In the genomic region with DNA sequence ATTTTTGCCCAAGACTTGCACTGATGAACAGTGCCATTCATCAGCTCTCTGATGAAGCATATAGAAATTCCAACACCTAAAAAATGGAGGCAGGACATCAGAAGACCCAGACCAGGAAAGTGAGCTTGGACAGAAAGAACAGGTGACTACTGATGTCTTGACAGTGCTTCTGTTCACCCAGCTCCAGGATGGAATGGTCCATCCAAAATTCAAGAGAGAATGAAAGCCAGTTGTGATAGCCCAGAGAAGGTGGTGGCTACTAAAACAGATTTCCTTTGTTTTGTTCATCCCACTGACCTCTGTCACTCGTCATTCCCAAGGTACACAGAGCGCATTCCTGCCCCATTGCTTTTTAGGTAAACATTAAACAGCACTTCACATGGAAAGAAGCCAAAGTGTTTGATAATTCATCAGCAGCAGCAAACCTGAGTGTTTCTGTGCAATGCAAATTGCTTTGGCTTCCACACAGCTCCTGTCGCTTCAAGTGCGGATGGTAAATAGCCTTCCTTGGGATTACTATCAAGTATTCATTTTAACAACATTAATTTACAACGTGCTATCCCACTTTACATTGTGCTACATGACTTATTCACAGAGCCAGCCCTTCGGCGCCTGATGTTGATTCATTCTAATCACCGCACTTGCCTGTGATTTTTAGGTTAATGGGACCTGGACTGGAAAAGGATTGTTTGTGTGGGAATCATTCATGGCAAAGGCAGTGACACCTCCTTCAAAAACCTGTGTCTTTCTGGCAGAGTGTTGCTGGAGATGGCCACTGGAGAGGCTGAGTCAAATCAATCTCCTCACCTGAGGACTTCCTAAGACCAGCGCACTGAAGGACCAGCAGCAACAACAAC, we compare ENCODE assay signal across 1 cellular context.
TF ChIP-seq lines count a peak whose summit lies in the region.

No MANE protein-coding gene starts in this region.

TF ChIP-seq in HepG2, 621 proteins besides CTCF, POLR2A, EP300 and RAD21 (continued from another document and continues in another):
- TF ChIP-seq, protein P1, sequence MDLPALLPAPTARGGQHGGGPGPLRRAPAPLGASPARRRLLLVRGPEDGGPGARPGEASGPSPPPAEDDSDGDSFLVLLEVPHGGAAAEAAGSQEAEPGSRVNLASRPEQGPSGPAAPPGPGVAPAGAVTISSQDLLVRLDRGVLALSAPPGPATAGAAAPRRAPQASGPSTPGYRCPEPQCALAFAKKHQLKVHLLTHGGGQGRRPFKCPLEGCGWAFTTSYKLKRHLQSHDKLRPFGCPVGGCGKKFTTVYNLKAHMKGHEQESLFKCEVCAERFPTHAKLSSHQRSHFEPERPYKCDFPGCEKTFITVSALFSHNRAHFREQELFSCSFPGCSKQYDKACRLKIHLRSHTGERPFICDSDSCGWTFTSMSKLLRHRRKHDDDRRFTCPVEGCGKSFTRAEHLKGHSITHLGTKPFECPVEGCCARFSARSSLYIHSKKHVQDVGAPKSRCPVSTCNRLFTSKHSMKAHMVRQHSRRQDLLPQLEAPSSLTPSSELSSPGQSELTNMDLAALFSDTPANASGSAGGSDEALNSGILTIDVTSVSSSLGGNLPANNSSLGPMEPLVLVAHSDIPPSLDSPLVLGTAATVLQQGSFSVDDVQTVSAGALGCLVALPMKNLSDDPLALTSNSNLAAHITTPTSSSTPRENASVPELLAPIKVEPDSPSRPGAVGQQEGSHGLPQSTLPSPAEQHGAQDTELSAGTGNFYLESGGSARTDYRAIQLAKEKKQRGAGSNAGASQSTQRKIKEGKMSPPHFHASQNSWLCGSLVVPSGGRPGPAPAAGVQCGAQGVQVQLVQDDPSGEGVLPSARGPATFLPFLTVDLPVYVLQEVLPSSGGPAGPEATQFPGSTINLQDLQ (CRISPR knock-in tag; IDR thresholded peaks at IDR 0.05) = no peak
- TF ChIP-seq ZNF367 (CRISPR knock-in tag; IDR thresholded peaks at IDR 0.05; ENCODE audit: borderline replicate concordance) = no peak
- no peak for TF ChIP-seq ZNF138 (CRISPR knock-in tag; IDR thresholded peaks at IDR 0.05; ENCODE audit: low read depth)
- TF ChIP-seq ZNF558 (CRISPR knock-in tag; IDR thresholded peaks at IDR 0.05; ENCODE audit: borderline replicate concordance) = 0 out of 2 replicates have a peak, but pooled peaks have one; percentile 53
- TF ChIP-seq POGZ (CRISPR knock-in tag; IDR thresholded peaks at IDR 0.05) = peak; percentile 93
- no peak for TF ChIP-seq PAX8 (CRISPR knock-in tag; IDR thresholded peaks at IDR 0.05; ENCODE audit: borderline replicate concordance)
- TF ChIP-seq ZSCAN29 (CRISPR knock-in tag; conservative IDR thresholded peaks at IDR 0.05) = peak; percentile 92
- TF ChIP-seq ATAD3A (CRISPR knock-in tag; IDR thresholded peaks at IDR 0.05) = no peak
- TF ChIP-seq ZBTB7B (CRISPR knock-in tag; IDR thresholded peaks at IDR 0.05) = peak; percentile 87
- peak; percentile 69 for TF ChIP-seq CREB1 (IDR thresholded peaks at IDR 0.05)
- TF ChIP-seq CREB1 (CRISPR knock-in tag; IDR thresholded peaks at IDR 0.05) = peak; percentile 91
- TF ChIP-seq ZNF256 (CRISPR knock-in tag; conservative IDR thresholded peaks at IDR 0.05) = no peak
- 0 out of 2 replicates have a peak, but pooled peaks have one; percentile 64 for TF ChIP-seq ZNF329 (CRISPR knock-in tag; IDR thresholded peaks at IDR 0.05; ENCODE audit: low read depth)
- peak; percentile 100 for TF ChIP-seq TEAD3 (CRISPR knock-in tag; optimal IDR thresholded peaks at IDR 0.05; ENCODE audit: borderline replicate concordance)
- peak; percentile 92; the same call in 1 of the 2 replicates for TF ChIP-seq FOXC1 (CRISPR knock-in tag; IDR thresholded peaks at IDR 0.05; ENCODE audit: borderline replicate concordance)
- TF ChIP-seq KLF11 (CRISPR knock-in tag; IDR thresholded peaks at IDR 0.05) = peak; percentile 56; the same call in 1 of the 2 replicates
- TF ChIP-seq, protein P2, sequence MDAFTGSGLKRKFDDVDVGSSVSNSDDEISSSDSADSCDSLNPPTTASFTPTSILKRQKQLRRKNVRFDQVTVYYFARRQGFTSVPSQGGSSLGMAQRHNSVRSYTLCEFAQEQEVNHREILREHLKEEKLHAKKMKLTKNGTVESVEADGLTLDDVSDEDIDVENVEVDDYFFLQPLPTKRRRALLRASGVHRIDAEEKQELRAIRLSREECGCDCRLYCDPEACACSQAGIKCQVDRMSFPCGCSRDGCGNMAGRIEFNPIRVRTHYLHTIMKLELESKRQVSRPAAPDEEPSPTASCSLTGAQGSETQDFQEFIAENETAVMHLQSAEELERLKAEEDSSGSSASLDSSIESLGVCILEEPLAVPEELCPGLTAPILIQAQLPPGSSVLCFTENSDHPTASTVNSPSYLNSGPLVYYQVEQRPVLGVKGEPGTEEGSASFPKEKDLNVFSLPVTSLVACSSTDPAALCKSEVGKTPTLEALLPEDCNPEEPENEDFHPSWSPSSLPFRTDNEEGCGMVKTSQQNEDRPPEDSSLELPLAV (CRISPR knock-in tag; conservative IDR thresholded peaks at IDR 0.05; ENCODE audit: low read depth) = no peak
- no peak for TF ChIP-seq ZNF546 (CRISPR knock-in tag; conservative IDR thresholded peaks at IDR 0.05)
- TF ChIP-seq ZNF619 (CRISPR knock-in tag; IDR thresholded peaks at IDR 0.05) = no peak
- no peak for TF ChIP-seq ISX (CRISPR knock-in tag; conservative IDR thresholded peaks at IDR 0.05)
- TF ChIP-seq YEATS4 (CRISPR knock-in tag; IDR thresholded peaks at IDR 0.05; ENCODE audit: borderline replicate concordance) = no peak; the same call in 1 of the 2 replicates
- peak; percentile 93 to 95 for TF ChIP-seq NR2F1 (CRISPR knock-in tag; IDR thresholded peaks at IDR 0.05)
- TF ChIP-seq SKI (IDR thresholded peaks at IDR 0.05; ENCODE audit: partially characterized antibody) = peak; percentile 53
- TF ChIP-seq GPN1 (CRISPR knock-in tag; IDR thresholded peaks at IDR 0.05; ENCODE audit: borderline replicate concordance) = no peak
- peak; percentile 94 for TF ChIP-seq NFIC (IDR thresholded peaks at IDR 0.05; ENCODE audit: low read length)
- TF ChIP-seq FOXA3 (CRISPR knock-in tag; IDR thresholded peaks at IDR 0.05) = peak; percentile 99
- TF ChIP-seq ZZZ3 (CRISPR knock-in tag; IDR thresholded peaks at IDR 0.05; ENCODE audit: borderline replicate concordance) = 0 out of 2 replicates have a peak, but pooled peaks have one; percentile 44
- TF ChIP-seq ZNF17 (CRISPR knock-in tag; IDR thresholded peaks at IDR 0.05) = no peak
- TF ChIP-seq ZFY (CRISPR knock-in tag; IDR thresholded peaks at IDR 0.05) = peak; percentile 46
- peak; percentile 87 for TF ChIP-seq KDM3A (CRISPR knock-in tag; IDR thresholded peaks at IDR 0.05; ENCODE audit: low read depth)
- TF ChIP-seq, protein P3, sequence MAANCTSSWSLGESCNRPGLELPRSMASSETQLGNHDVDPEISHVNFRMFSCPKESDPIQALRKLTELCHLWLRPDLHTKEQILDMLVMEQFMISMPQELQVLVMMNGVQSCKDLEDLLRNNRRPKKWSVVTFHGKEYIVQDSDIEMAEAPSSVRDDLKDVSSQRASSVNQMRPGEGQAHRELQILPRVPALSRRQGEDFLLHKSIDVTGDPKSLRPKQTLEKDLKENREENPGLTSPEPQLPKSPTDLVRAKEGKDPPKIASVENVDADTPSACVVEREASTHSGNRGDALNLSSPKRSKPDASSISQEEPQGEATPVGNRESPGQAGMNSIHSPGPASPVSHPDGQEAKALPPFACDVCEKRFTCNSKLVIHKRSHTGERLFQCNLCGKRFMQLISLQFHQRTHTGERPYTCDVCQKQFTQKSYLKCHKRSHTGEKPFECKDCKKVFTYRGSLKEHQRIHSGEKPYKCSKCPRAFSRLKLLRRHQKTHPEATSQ (CRISPR knock-in tag; IDR thresholded peaks at IDR 0.05; ENCODE audit: borderline replicate concordance) = no peak
- TF ChIP-seq RXRB (CRISPR knock-in tag; IDR thresholded peaks at IDR 0.05; ENCODE audit: borderline replicate concordance) = peak; percentile 94
- TF ChIP-seq TRIM24 (CRISPR knock-in tag; IDR thresholded peaks at IDR 0.05) = no peak
- TF ChIP-seq ARNT (IDR thresholded peaks at IDR 0.05) = no peak
- TF ChIP-seq FOXK1 (CRISPR knock-in tag; IDR thresholded peaks at IDR 0.05; ENCODE audit: borderline replicate concordance, low read depth) = peak; percentile 95; the same call in 1 of the 2 replicates
- peak; percentile 97; the same call in 1 of the 2 replicates for TF ChIP-seq ERF (CRISPR knock-in tag; IDR thresholded peaks at IDR 0.05)
- TF ChIP-seq MIER2 (CRISPR knock-in tag; IDR thresholded peaks at IDR 0.05) = peak; percentile 84
- no peak for TF ChIP-seq MAFF (IDR thresholded peaks at IDR 0.05; ENCODE audit: low read depth, low read length)
- peak; percentile 91 for TF ChIP-seq ZNF605 (CRISPR knock-in tag; IDR thresholded peaks at IDR 0.05)
- TF ChIP-seq ZNF761 (CRISPR knock-in tag; conservative IDR thresholded peaks at IDR 0.05) = peak; percentile 20; the same call in 1 of the 2 replicates
- TF ChIP-seq HNRNPLL (IDR thresholded peaks at IDR 0.05; ENCODE audit: low read depth, low read length, poor library complexity, severe bottlenecking) = no peak
- TF ChIP-seq PHB2 (IDR thresholded peaks at IDR 0.05; ENCODE audit: partially characterized antibody) = no peak
- TF ChIP-seq, protein P4, sequence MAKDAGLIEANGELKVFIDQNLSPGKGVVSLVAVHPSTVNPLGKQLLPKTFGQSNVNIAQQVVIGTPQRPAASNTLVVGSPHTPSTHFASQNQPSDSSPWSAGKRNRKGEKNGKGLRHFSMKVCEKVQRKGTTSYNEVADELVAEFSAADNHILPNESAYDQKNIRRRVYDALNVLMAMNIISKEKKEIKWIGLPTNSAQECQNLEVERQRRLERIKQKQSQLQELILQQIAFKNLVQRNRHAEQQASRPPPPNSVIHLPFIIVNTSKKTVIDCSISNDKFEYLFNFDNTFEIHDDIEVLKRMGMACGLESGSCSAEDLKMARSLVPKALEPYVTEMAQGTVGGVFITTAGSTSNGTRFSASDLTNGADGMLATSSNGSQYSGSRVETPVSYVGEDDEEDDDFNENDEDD (CRISPR knock-in tag; IDR thresholded peaks at IDR 0.05; ENCODE audit: borderline replicate concordance) = peak; percentile 36; the same call in 1 of the 2 replicates
- TF ChIP-seq ZFP90 (CRISPR knock-in tag; IDR thresholded peaks at IDR 0.05; ENCODE audit: borderline replicate concordance) = no peak
- no peak for TF ChIP-seq SRSF1 (optimal IDR thresholded peaks at IDR 0.05; ENCODE audit: low read depth, low read length)
- peak; percentile 99 for TF ChIP-seq FOXJ3 (CRISPR knock-in tag; IDR thresholded peaks at IDR 0.05; ENCODE audit: borderline replicate concordance)
- TF ChIP-seq, protein P5, sequence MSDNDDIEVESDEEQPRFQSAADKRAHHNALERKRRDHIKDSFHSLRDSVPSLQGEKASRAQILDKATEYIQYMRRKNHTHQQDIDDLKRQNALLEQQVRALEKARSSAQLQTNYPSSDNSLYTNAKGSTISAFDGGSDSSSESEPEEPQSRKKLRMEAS (IDR thresholded peaks at IDR 0.05) = peak; percentile 85
- no peak for TF ChIP-seq ZNF550 (CRISPR knock-in tag; IDR thresholded peaks at IDR 0.05; ENCODE audit: borderline replicate concordance)
- TF ChIP-seq, protein P6, sequence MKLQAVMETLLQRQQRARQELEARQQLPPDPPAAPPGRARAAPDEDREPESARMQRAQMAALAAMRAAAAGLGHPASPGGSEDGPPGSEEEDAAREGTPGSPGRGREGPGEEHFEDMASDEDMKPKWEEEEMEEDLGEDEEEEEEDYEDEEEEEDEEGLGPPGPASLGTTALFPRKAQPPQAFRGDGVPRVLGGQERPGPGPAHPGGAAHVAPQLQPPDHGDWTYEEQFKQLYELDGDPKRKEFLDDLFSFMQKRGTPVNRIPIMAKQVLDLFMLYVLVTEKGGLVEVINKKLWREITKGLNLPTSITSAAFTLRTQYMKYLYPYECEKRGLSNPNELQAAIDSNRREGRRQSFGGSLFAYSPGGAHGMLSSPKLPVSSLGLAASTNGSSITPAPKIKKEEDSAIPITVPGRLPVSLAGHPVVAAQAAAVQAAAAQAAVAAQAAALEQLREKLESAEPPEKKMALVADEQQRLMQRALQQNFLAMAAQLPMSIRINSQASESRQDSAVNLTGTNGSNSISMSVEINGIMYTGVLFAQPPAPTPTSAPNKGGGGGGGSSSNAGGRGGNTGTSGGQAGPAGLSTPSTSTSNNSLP (IDR thresholded peaks at IDR 0.05; ENCODE audit: low read depth, low read length) = peak; percentile 88
- TF ChIP-seq, protein P7, sequence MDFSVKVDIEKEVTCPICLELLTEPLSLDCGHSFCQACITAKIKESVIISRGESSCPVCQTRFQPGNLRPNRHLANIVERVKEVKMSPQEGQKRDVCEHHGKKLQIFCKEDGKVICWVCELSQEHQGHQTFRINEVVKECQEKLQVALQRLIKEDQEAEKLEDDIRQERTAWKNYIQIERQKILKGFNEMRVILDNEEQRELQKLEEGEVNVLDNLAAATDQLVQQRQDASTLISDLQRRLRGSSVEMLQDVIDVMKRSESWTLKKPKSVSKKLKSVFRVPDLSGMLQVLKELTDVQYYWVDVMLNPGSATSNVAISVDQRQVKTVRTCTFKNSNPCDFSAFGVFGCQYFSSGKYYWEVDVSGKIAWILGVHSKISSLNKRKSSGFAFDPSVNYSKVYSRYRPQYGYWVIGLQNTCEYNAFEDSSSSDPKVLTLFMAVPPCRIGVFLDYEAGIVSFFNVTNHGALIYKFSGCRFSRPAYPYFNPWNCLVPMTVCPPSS (IDR thresholded peaks at IDR 0.05) = no peak
- no peak for TF ChIP-seq ZNF337 (CRISPR knock-in tag; IDR thresholded peaks at IDR 0.05; ENCODE audit: borderline replicate concordance, low read depth)
- TF ChIP-seq SALL1 (CRISPR knock-in tag; IDR thresholded peaks at IDR 0.05) = peak; percentile 96
- TF ChIP-seq, protein P8, sequence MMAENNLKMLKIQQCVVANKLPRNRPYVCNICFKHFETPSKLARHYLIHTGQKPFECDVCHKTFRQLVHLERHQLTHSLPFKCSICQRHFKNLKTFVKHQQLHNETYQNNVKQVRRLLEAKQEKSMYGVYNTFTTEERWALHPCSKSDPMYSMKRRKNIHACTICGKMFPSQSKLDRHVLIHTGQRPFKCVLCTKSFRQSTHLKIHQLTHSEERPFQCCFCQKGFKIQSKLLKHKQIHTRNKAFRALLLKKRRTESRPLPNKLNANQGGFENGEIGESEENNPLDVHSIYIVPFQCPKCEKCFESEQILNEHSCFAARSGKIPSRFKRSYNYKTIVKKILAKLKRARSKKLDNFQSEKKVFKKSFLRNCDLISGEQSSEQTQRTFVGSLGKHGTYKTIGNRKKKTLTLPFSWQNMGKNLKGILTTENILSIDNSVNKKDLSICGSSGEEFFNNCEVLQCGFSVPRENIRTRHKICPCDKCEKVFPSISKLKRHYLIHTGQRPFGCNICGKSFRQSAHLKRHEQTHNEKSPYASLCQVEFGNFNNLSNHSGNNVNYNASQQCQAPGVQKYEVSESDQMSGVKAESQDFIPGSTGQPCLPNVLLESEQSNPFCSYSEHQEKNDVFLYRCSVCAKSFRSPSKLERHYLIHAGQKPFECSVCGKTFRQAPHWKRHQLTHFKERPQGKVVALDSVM (CRISPR knock-in tag; IDR thresholded peaks at IDR 0.05) = no peak; the same call in 1 of the 2 replicates
- TF ChIP-seq MBNL3 (CRISPR knock-in tag; conservative IDR thresholded peaks at IDR 0.05) = no peak
- no peak for TF ChIP-seq EED (CRISPR knock-in tag; IDR thresholded peaks at IDR 0.05)
- TF ChIP-seq ZNF891 (CRISPR knock-in tag; IDR thresholded peaks at IDR 0.05) = no peak
- peak; percentile 95 for TF ChIP-seq MED1 (CRISPR knock-in tag; IDR thresholded peaks at IDR 0.05)
